1 cellular context compared by ENCODE assay signal in the genomic region with DNA sequence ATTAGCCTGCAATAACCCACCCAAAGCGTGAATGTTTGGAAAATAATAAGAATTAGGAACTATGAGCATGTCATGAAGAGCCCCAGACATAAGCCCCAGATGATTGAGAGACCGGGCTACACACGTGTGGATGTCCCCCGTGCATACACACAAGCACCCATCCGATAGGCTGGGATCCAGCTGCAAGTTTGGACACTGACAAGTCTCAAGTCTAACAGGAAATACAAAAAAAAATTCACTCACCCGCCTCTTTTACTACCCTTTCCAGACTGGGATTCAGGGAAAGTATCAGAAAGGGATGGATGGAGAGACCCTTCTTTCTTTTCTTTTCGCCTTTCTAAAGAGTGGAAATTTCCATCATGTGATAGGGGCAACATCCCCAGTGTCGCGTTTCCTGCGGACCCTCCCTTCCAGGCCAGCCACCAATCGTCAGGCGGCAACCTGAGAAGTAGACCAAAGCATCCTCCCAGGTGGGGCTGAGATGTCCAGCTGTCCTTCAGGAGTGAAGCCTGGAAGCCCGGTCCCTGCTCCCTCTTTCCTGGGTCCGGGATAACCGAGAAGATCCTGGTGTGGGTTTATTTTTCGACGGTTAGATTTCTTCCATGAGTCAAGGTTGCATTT.
TF ChIP-seq lines count a peak whose summit lies in the region.

No MANE protein-coding gene starts in this region.

TF ChIP-seq in GM23338, 12 proteins besides CTCF, POLR2A, EP300 and RAD21:
- TF ChIP-seq, protein P1, sequence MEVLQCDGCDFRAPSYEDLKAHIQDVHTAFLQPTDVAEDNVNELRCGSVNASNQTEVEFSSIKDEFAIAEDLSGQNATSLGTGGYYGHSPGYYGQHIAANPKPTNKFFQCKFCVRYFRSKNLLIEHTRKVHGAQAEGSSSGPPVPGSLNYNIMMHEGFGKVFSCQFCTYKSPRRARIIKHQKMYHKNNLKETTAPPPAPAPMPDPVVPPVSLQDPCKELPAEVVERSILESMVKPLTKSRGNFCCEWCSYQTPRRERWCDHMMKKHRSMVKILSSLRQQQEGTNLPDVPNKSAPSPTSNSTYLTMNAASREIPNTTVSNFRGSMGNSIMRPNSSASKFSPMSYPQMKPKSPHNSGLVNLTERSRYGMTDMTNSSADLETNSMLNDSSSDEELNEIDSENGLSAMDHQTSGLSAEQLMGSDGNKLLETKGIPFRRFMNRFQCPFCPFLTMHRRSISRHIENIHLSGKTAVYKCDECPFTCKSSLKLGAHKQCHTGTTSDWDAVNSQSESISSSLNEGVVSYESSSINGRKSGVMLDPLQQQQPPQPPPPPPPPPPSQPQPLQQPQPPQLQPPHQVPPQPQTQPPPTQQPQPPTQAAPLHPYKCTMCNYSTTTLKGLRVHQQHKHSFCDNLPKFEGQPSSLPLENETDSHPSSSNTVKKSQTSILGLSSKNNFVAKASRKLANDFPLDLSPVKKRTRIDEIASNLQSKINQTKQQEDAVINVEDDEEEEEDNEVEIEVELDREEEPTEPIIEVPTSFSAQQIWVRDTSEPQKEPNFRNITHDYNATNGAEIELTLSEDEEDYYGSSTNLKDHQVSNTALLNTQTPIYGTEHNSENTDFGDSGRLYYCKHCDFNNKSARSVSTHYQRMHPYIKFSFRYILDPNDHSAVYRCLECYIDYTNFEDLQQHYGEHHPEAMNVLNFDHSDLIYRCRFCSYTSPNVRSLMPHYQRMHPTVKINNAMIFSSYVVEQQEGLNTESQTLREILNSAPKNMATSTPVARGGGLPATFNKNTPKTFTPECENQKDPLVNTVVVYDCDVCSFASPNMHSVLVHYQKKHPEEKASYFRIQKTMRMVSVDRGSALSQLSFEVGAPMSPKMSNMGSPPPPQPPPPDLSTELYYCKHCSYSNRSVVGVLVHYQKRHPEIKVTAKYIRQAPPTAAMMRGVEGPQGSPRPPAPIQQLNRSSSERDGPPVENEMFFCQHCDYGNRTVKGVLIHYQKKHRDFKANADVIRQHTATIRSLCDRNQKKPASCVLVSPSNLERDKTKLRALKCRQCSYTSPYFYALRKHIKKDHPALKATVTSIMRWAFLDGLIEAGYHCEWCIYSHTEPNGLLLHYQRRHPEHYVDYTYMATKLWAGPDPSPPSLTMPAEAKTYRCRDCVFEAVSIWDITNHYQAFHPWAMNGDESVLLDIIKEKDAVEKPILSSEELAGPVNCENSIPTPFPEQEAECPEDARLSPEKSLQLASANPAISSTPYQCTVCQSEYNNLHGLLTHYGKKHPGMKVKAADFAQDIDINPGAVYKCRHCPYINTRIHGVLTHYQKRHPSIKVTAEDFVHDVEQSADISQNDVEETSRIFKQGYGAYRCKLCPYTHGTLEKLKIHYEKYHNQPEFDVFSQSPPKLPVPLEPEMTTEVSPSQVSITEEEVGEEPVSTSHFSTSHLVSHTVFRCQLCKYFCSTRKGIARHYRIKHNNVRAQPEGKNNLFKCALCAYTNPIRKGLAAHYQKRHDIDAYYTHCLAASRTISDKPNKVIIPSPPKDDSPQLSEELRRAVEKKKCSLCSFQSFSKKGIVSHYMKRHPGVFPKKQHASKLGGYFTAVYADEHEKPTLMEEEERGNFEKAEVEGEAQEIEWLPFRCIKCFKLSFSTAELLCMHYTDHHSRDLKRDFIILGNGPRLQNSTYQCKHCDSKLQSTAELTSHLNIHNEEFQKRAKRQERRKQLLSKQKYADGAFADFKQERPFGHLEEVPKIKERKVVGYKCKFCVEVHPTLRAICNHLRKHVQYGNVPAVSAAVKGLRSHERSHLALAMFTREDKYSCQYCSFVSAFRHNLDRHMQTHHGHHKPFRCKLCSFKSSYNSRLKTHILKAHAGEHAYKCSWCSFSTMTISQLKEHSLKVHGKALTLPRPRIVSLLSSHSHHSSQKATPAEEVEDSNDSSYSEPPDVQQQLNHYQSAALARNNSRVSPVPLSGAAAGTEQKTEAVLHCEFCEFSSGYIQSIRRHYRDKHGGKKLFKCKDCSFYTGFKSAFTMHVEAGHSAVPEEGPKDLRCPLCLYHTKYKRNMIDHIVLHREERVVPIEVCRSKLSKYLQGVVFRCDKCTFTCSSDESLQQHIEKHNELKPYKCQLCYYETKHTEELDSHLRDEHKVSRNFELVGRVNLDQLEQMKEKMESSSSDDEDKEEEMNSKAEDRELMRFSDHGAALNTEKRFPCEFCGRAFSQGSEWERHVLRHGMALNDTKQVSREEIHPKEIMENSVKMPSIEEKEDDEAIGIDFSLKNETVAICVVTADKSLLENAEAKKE (CRISPR knock-in tag; IDR thresholded peaks at IDR 0.05), result no peak
- no peak for TF ChIP-seq NANOG (IDR thresholded peaks at IDR 0.05; ENCODE audit: borderline replicate concordance)
- TF ChIP-seq JUNB (IDR thresholded peaks at IDR 0.05; ENCODE audit: unreplicated experiment), result no peak
- TF ChIP-seq STAT1 (IDR thresholded peaks at IDR 0.05; ENCODE audit: unreplicated experiment), result no peak
- TF ChIP-seq ZNF114 (CRISPR knock-in tag; IDR thresholded peaks at IDR 0.05), result no peak
- TF ChIP-seq CREB1 (CRISPR knock-in tag; IDR thresholded peaks at IDR 0.05; ENCODE audit: low read depth), result no peak
- TF ChIP-seq EZH2phosphoT487 (IDR thresholded peaks at IDR 0.05; ENCODE audit: unreplicated experiment), result no peak
- TF ChIP-seq ZNF331 (CRISPR knock-in tag; IDR thresholded peaks at IDR 0.05; ENCODE audit: low read depth), result no peak
- no peak for TF ChIP-seq POLR2AphosphoS5 (IDR thresholded peaks at IDR 0.05; ENCODE audit: low read depth)
- TF ChIP-seq, protein P2, sequence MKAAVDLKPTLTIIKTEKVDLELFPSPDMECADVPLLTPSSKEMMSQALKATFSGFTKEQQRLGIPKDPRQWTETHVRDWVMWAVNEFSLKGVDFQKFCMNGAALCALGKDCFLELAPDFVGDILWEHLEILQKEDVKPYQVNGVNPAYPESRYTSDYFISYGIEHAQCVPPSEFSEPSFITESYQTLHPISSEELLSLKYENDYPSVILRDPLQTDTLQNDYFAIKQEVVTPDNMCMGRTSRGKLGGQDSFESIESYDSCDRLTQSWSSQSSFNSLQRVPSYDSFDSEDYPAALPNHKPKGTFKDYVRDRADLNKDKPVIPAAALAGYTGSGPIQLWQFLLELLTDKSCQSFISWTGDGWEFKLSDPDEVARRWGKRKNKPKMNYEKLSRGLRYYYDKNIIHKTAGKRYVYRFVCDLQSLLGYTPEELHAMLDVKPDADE (IDR thresholded peaks at IDR 0.05), result no peak
- no peak for TF ChIP-seq EZH2 (IDR thresholded peaks at IDR 0.05; ENCODE audit: low read depth, unreplicated experiment)
- TF ChIP-seq, protein P3, sequence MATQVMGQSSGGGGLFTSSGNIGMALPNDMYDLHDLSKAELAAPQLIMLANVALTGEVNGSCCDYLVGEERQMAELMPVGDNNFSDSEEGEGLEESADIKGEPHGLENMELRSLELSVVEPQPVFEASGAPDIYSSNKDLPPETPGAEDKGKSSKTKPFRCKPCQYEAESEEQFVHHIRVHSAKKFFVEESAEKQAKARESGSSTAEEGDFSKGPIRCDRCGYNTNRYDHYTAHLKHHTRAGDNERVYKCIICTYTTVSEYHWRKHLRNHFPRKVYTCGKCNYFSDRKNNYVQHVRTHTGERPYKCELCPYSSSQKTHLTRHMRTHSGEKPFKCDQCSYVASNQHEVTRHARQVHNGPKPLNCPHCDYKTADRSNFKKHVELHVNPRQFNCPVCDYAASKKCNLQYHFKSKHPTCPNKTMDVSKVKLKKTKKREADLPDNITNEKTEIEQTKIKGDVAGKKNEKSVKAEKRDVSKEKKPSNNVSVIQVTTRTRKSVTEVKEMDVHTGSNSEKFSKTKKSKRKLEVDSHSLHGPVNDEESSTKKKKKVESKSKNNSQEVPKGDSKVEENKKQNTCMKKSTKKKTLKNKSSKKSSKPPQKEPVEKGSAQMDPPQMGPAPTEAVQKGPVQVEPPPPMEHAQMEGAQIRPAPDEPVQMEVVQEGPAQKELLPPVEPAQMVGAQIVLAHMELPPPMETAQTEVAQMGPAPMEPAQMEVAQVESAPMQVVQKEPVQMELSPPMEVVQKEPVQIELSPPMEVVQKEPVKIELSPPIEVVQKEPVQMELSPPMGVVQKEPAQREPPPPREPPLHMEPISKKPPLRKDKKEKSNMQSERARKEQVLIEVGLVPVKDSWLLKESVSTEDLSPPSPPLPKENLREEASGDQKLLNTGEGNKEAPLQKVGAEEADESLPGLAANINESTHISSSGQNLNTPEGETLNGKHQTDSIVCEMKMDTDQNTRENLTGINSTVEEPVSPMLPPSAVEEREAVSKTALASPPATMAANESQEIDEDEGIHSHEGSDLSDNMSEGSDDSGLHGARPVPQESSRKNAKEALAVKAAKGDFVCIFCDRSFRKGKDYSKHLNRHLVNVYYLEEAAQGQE (IDR thresholded peaks at IDR 0.05; ENCODE audit: unreplicated experiment), result no peak
